Comparison of ENCODE assay signal across 21 cellular contexts in genomic region chr20:50671626-50672025, GRCh38. TPM values are rescaled to one million over a fixed set of nuclear protein-coding genes. Genes with fewer than 3 reads are reported as not detected.
DNase-seq lines count a peak whose midpoint lies in the region; ATAC-seq, FAIRE-seq and TF ChIP-seq lines count a peak whose summit lies in the region.
"Had no signal": no experiment of that assay in that cellular context is flagged by ENCODE, and none has a peak within 500 bp of the region (broad histone marks: within the 10 kb centered on the region; RNA-seq: fewer than 3 reads in every experiment).

No MANE protein-coding gene starts in this region.

- H3K4me3 ChIP-seq in IMR-90 (ENCODE audit: insufficient read depth, low read depth, low read length) = no peak overlapping the region
- H3K4me3 ChIP-seq in K562 = no peak overlapping the region
- no peak overlapping the region for H3K4me3 ChIP-seq in spleen
- no peak overlapping the region for H3K4me3 ChIP-seq in left ventricle myocardium inferior
- H3K4me3 ChIP-seq: BLaER1 had no signal

- no peak overlapping the region for H3K14ac ChIP-seq in IMR-90 (replicated peaks; ENCODE audit: low read depth, low read length)

- FAIRE-seq in K562 (lab: Jason Lieb, UNC) = no peak
- FAIRE-seq: A204.1, GM12891, GM19239, H1 had no signal

- no peak overlapping the region for H2BK15ac ChIP-seq in IMR-90 (ENCODE audit: low read depth, low read length)

- H3K27me3 Mint-ChIP-seq in Calu3 (ENCODE audit: unreplicated experiment) = no peaks in the 10 kb centered on the region

- H2AK5ac ChIP-seq in IMR-90 (ENCODE audit: low read depth, low read length) = no peak overlapping the region

- no peak for TF ChIP-seq EP300 in K562 (IDR thresholded peaks at IDR 0.05; ENCODE audit: low read length)

- CTCF ChIA-PET in Calu3 (lab: Charles Lee) = interaction anchor here (1.3 to 3.8 kb wide), 4 partner anchors 10 to 119 kb away, joined by 4 to 33 read pairs (median 8); no protein-coding TSS in a partner anchor
- CTCF ChIA-PET in IMR-90 (lab: Yijun Ruan, JAX) = no interaction called here
- CTCF ChIA-PET in K562 (lab: Yijun Ruan, JAX; ENCODE audit: low intra/inter-chr PET ratio) = no interaction called here

- H2AK9ac ChIP-seq in IMR-90 (replicated peaks; ENCODE audit: low read depth, low read length, poor library complexity) = no peak overlapping the region

- H3K23ac ChIP-seq in IMR-90 (ENCODE audit: low read depth, low read length) = no peak overlapping the region

- peaks cover 0 to 9% of the 10 kb centered on the region in 2 experiments; a peak in 1 of 4 replicates for H3K79me1 ChIP-seq in IMR-90 (ENCODE audit: low read depth in 1 of 2, low read length in 2 of 2)

- peaks cover 20% of the 10 kb centered on the region for H3K36me3 Mint-ChIP-seq in Calu3 (ENCODE audit: insufficient read depth, unreplicated experiment)
- H3K36me3 Mint-ChIP-seq: CD14-positive monocyte; CD4-positive, alpha-beta memory T cell; IgD-negative memory B cell had no signal

- H3K36me3 ChIP-seq in IMR-90 (ENCODE audit: control insufficient read depth, insufficient read depth, low read length) (no peaks in the 10 kb centered on the region), K562 (ENCODE audit: control insufficient read depth, insufficient read depth, low read length) (peaks cover 36% of the 10 kb centered on the region; the same call in 2 of the 3 replicates), spleen (no peaks in the 10 kb centered on the region), left ventricle myocardium inferior (no peaks in the 10 kb centered on the region)
- H3K36me3 ChIP-seq: BLaER1 had no signal

- H3K9me1 ChIP-seq in IMR-90 (ENCODE audit: insufficient read depth, low read length) = peaks cover 10% of the 10 kb centered on the region; the same call in 1 of the 2 replicates
- peaks cover 13% of the 10 kb centered on the region for H3K9me1 ChIP-seq in K562 (ENCODE audit: control insufficient read depth, insufficient read depth, low read length)

- no peaks in the 10 kb centered on the region for H3K27me3 ChIP-seq in IMR-90 (ENCODE audit: control insufficient read depth, insufficient read depth, low read length)
- H3K27me3 ChIP-seq in K562 (ENCODE audit: control insufficient read depth in 2 of 2, insufficient read depth in 2 of 2, low read length in 2 of 2) = no peaks in the 10 kb centered on the region; a peak in 1 of 5 replicates
- H3K27me3 ChIP-seq in spleen (replicated peaks in 1 of 7) = peaks cover 0 to 4% (median 0%) of the 10 kb centered on the region in 7 donors
- no peaks in the 10 kb centered on the region for H3K27me3 ChIP-seq in left ventricle myocardium inferior (ENCODE audit: low read depth)
- H3K27me3 ChIP-seq: BLaER1 had no signal

- peaks cover 90% of the 10 kb centered on the region for H3K79me2 ChIP-seq in K562 (ENCODE audit: control insufficient read depth, insufficient read depth, low read length)

- H4K8ac ChIP-seq in IMR-90 (ENCODE audit: low read depth in 2 of 2, low read length in 2 of 2) = no peak overlapping the region

- H4K20me1 ChIP-seq in IMR-90 (ENCODE audit: insufficient read depth, low read length) (no peaks in the 10 kb centered on the region), K562 (replicated peaks; ENCODE audit: control insufficient read depth, insufficient read depth, low read length) (peaks cover 45% of the 10 kb centered on the region)
- H4K20me1 ChIP-seq: BLaER1 had no signal

- H2BK20ac ChIP-seq in IMR-90 (ENCODE audit: low read depth, low read length) = no peak overlapping the region

- H2AFZ ChIP-seq in IMR-90 (replicated peaks; ENCODE audit: low read length, poor library complexity) = no peak overlapping the region
- H2AFZ ChIP-seq in K562 (ENCODE audit: low read depth, low read length) = no peak overlapping the region

- POLR2A ChIA-PET in IMR-90 (lab: Charles Lee; ENCODE audit: unreplicated experiment) = no interaction called here
- POLR2A ChIA-PET in K562 (lab: Yijun Ruan, JAX) = interaction anchor here (0.7 to 1.1 kb wide), 2 partner anchors 9 to 11 kb away, joined by 4 read pairs; no protein-coding TSS in a partner anchor

- no peak overlapping the region for H2BK120ac ChIP-seq in IMR-90 (ENCODE audit: low read depth, low read length)

- WGBS in IMR-90 (ENCODE audit: extremely low coverage in 2 of 2, insufficient read length in 1 of 2), 2 experiments = 76 to 90% methylated on average over 2 to 3 of the region's 3 CpGs
- WGBS in K562 (ENCODE audit: insufficient coverage, low coverage, missing lambda C conversion rate) = 88% methylated on average over 3 of the region's 3 CpGs
- WGBS in spleen, 5 donors = 83 to 95% (median 87%) methylated on average over 3 of the region's 3 CpGs

- no peaks in the 10 kb centered on the region for H3K9me3 Mint-ChIP-seq in Calu3 (ENCODE audit: low read depth, unreplicated experiment)
- H3K9me3 Mint-ChIP-seq: H9 had no signal

- H3K4me1 Mint-ChIP-seq in Calu3 (ENCODE audit: low read depth, unreplicated experiment) = peaks cover 80% of the 10 kb centered on the region
- H3K4me1 Mint-ChIP-seq: CD14-positive monocyte; CD4-positive, alpha-beta memory T cell had no signal

- no peak overlapping the region for H3K18ac ChIP-seq in IMR-90 (ENCODE audit: low read depth, low read length)

- TF ChIP-seq CTCF in Calu3 (IDR thresholded peaks at IDR 0.05; ENCODE audit: unreplicated experiment) (no peak), IMR-90 (conservative IDR thresholded peaks at IDR 0.05; ENCODE audit: low read depth, low read length) (no peak), K562 (IDR thresholded peaks at IDR 0.05 in 2 of 3, conservative IDR thresholded peaks at IDR 0.05 in 1 of 3; ENCODE audit: insufficient read depth in 2 of 3, low read depth in 1 of 3, low read length in 3 of 3) (no peak), spleen (IDR thresholded peaks at IDR 0.05 in 8 of 11, conservative IDR thresholded peaks at IDR 0.05 in 3 of 11) (no peak), left ventricle myocardium inferior (IDR thresholded peaks at IDR 0.05; ENCODE audit: borderline replicate concordance) (no peak)

- no peak for TF ChIP-seq RAD21 in IMR-90 (IDR thresholded peaks at IDR 0.05; ENCODE audit: low read length)
- TF ChIP-seq RAD21 in K562 (CRISPR knock-in tag; conservative IDR thresholded peaks at IDR 0.05 in 1 of 2, IDR thresholded peaks at IDR 0.05 in 1 of 2) = no peak

- peak overlapping the region; percentile 23 for H3K27ac Mint-ChIP-seq in Calu3 (ENCODE audit: unreplicated experiment)
- H3K27ac Mint-ChIP-seq: CD14-positive monocyte; CD4-positive, alpha-beta memory T cell; H9 had no signal

- H3K4ac ChIP-seq in IMR-90 (ENCODE audit: low read depth, low read length) = no peak overlapping the region

- H3K9ac ChIP-seq in IMR-90 (ENCODE audit: low read depth, low read length) = no peak overlapping the region
- no peak overlapping the region for H3K9ac ChIP-seq in K562 (ENCODE audit: insufficient read depth in 1 of 2, low read depth in 2 of 2, low read length in 2 of 2)
- H3K9ac ChIP-seq: BLaER1 had no signal

- TF ChIP-seq POLR2A in IMR-90 (IDR thresholded peaks at IDR 0.05; ENCODE audit: low read depth, low read length) = no peak
- no peak for TF ChIP-seq POLR2A in K562 (conservative IDR thresholded peaks at IDR 0.05)
- no peak for TF ChIP-seq POLR2A in spleen (IDR thresholded peaks at IDR 0.05)

- DNase-seq in Calu3 (no peak), IMR-90 (no peak), K562 (ENCODE audit: extremely low read depth in 1 of 4, low spot score in 3 of 4) (no peak), NCI-H510A treated with DMSO at 0.1 percent for 48 hours (lab: John Stamatoyannopoulos, UW) (no peak), spleen (no peak), left ventricle myocardium inferior (no peak)
- DNase-seq: AML-193; CD4-positive, alpha-beta memory T cell; DMS 273 treated with DMSO at 0.1 percent for 48 hours; DMS53; DND-41; EL; H9; KG1 had no signal

- dilution Hi-C loops in IMR-90 (cut with HindIII; ENCODE audit: low sequenced_read_pairs, unreplicated experiment) = no loop called here

- BruUV-seq in Calu3 (replicated peaks; lab: Mats Ljungman, UMichigan) = no TSS peak
- no TSS peak for BruUV-seq in IMR-90 (replicated peaks; lab: Mats Ljungman, UMichigan)
- BruUV-seq in K562 (replicated peaks; lab: Mats Ljungman, UMichigan) = no TSS peak

- no peaks in the 10 kb centered on the region for H3K9me3 ChIP-seq in IMR-90 (ENCODE audit: control insufficient read depth, insufficient read depth, low read length)
- H3K9me3 ChIP-seq in K562 (replicated peaks; ENCODE audit: control insufficient read depth, insufficient read depth, low read depth, low read length) = no peaks in the 10 kb centered on the region
- H3K9me3 ChIP-seq in spleen = no peaks in the 10 kb centered on the region
- no peaks in the 10 kb centered on the region for H3K9me3 ChIP-seq in left ventricle myocardium inferior (replicated peaks)
- H3K9me3 ChIP-seq: BLaER1 had no signal

- in situ Hi-C loops in IMR-90 (cut with MboI; ENCODE audit: low sequenced_read_pairs) (no loop called here), K562 (cut with MboI) (no loop called here)

- H4K5ac ChIP-seq in IMR-90 (ENCODE audit: low read depth, low read length) = no peak overlapping the region

- H3K56ac ChIP-seq in IMR-90 (ENCODE audit: extremely low read depth, insufficient read depth, low read length) = no peak overlapping the region

- peak overlapping the region; percentile 16 for H2BK5ac ChIP-seq in IMR-90 (ENCODE audit: low read depth, low read length, poor library complexity, severe bottlenecking)

- no peak overlapping the region for H3K4me3 Mint-ChIP-seq in Calu3 (ENCODE audit: low read depth, unreplicated experiment)
- H3K4me3 Mint-ChIP-seq: CD14-positive monocyte; CD4-positive, alpha-beta memory T cell; H9; IgD-negative memory B cell had no signal

- ATAC-seq in IMR-90 (ENCODE audit: low read depth) = no peak
- no peak for ATAC-seq in K562

- H3K4me2 ChIP-seq in IMR-90 (ENCODE audit: low read depth, low read length) = no peak overlapping the region
- H3K4me2 ChIP-seq in K562 (ENCODE audit: insufficient read depth, low read length) = no peak overlapping the region
- H3K4me2 ChIP-seq: BLaER1 had no signal

- H3K4me1 ChIP-seq in IMR-90 (ENCODE audit: control insufficient read depth, insufficient read depth, low read length) (peaks cover 8% of the 10 kb centered on the region), K562 (replicated peaks in 1 of 2; ENCODE audit: control insufficient read depth in 2 of 2, insufficient read depth in 2 of 2, low read length in 2 of 2) (peaks cover 54% of the 10 kb centered on the region in 2 experiments), spleen (peaks cover 0 to 16% (median 0%) of the 10 kb centered on the region in 6 donors), left ventricle myocardium inferior (peaks cover 20% of the 10 kb centered on the region)

- H4K91ac ChIP-seq in IMR-90 (ENCODE audit: insufficient read depth, low read depth, low read length) = no peak overlapping the region

- intact Hi-C loops in Calu3 (cut with micrococcal nuclease; ENCODE audit: unreplicated experiment) (no loop called here), IMR-90 (cut with micrococcal nuclease) (loop anchor here (1.0 kb wide), 1 partner anchor 44 kb away; no protein-coding TSS in a partner anchor), K562 (cut with micrococcal nuclease) (loop anchor here (2.0 kb wide), 1 partner anchor 19 kb away; the partner anchor contains the start of gene RIPOR3), spleen (cut with DNase I; ENCODE audit: low total_unique reads) (no loop called here), left ventricle myocardium inferior (cut with micrococcal nuclease) (loop anchor here (10.0 kb wide), 1 partner anchor 73 kb away; no protein-coding TSS in a partner anchor)

- H3K27ac ChIP-seq in IMR-90 (ENCODE audit: insufficient read depth, low read length) (no peak overlapping the region), K562 (ENCODE audit: extremely low read depth, low read depth, low read length) (no peak overlapping the region; the same call in 2 of the 3 replicates), spleen (no peak overlapping the region), left ventricle myocardium inferior (replicated peaks) (no peak overlapping the region)
- H3K27ac ChIP-seq: BLaER1 had no signal

RNA-seq across cellular contexts. Expression of gene RIPOR3, which starts 19.7 kb away (rescaled TPM):
- total RNA-seq in Calu3 (2022) = 2.8 and 4.0 TPM in 2 replicates
- 0.28 and 0.54 TPM in 2 replicates for total RNA-seq in IMR-90 (2012; rRNA removed)
- 1.7 TPM in 2 replicates for polyA plus RNA-seq in IMR-90 (2012; rRNA removed)
- polyA plus RNA-seq in IMR-90 (2012; cell fraction: cytosol; rRNA removed) = 0.28 and 0.71 TPM in 2 replicates
- polyA plus RNA-seq in IMR-90 (2012; cell fraction: nucleus; rRNA removed; ENCODE audit: low replicate concordance) = 11.7 and 15.4 TPM in 2 replicates
- total RNA-seq in K562 (2011; cell fraction: chromatin; rRNA removed; ENCODE audit: low replicate concordance) = 220 and 451 TPM in 2 replicates
- 258 and 278 TPM in 2 replicates for total RNA-seq in K562 (2011; cell fraction: nucleolus; rRNA removed)
- 187 and 217 TPM in 2 replicates for total RNA-seq in K562 (2011; cell fraction: nucleoplasm; rRNA removed)
- total RNA-seq in K562 (2014; rRNA removed) = 22.3 and 28.3 TPM in 2 replicates
- 9.2 and 15.5 TPM in 2 replicates for total RNA-seq in K562 (2014; rRNA removed; fragmentation: Illumina TruSeq; extraction: Trizol)
- 12.8 and 13.3 TPM in 2 replicates for total RNA-seq in K562 (2015; rRNA removed; fragmentation: Illumina TruSeq; extraction: Trizol)
- 43.3 and 46.1 TPM in 2 replicates for total RNA-seq in K562 (2021)
- polyA plus RNA-seq in K562 (2011; rRNA removed) = 48.8 and 65.1 TPM in 2 replicates
- 23.4 and 24.4 TPM in 2 replicates for polyA plus RNA-seq in K562 (2011; cell fraction: cytosol; rRNA removed)
- polyA plus RNA-seq in K562 (2011; cell fraction: nucleus; rRNA removed) = 468 and 642 TPM in 2 replicates
- polyA plus RNA-seq in K562 (2012) = 23.3 and 29.2 TPM in 2 replicates
- polyA plus RNA-seq in K562 (2014; fragmentation: Illumina TruSeq; extraction: Trizol) = 21.4 and 23.4 TPM in 2 replicates
- polyA plus RNA-seq in K562 (2014; fragmentation: Nextera tagmentation; extraction: Ambion mirVana) = 1 to 10 TPM; 3.3 to 3.8 TPM
- 62.7 and 66.4 TPM in 2 replicates for polyA plus RNA-seq in K562 (2014; rRNA removed)
- 12.5 and 15.4 TPM in 2 replicates for polyA minus RNA-seq in K562 (2011; rRNA and poly(A)+ RNA removed)
- polyA minus RNA-seq in K562 (2011; cell fraction: cytosol; rRNA and poly(A)+ RNA removed) = 15.8 and 20.2 TPM in 2 replicates
- polyA minus RNA-seq in K562 (2011; cell fraction: nucleus; rRNA and poly(A)+ RNA removed) = 65.3 and 73.8 TPM in 2 replicates
- 10 to 100 TPM in 6 of 7 donors, 1 to 10 TPM in 1; 6.0 to 22.8 (median 13.5) TPM for total RNA-seq in spleen
- polyA plus RNA-seq in spleen = 10 to 100 TPM in 1 of 3 donors, 1 to 10 TPM in 2; 6.1 to 13.4 (median 6.8) TPM
- 6.5 TPM for total RNA-seq in left ventricle myocardium inferior
- total RNA-seq: CD4-positive, alpha-beta memory T cell had no signal
- polyA plus RNA-seq: CD14-positive monocyte had no signal

RNA-seq across cellular contexts. Expression of gene PARD6B, which starts 59.8 kb away (rescaled TPM):
- total RNA-seq in Calu3 (2022) (114 and 127 TPM in 2 replicates), IMR-90 (2012; rRNA removed) (0.90 and 1.4 TPM in 2 replicates), K562 (2014; rRNA removed) (5.5 and 5.9 TPM in 2 replicates), K562 (2014; rRNA removed; fragmentation: Illumina TruSeq; extraction: Trizol) (10.4 and 12.7 TPM in 2 replicates), K562 (2015; rRNA removed; fragmentation: Illumina TruSeq; extraction: Trizol) (9.0 and 9.8 TPM in 2 replicates), K562 (2021) (12.0 and 12.3 TPM in 2 replicates), spleen (1 to 10 TPM; 3.5 to 7.5 (median 5.0) TPM), left ventricle myocardium inferior (3.4 TPM)
- polyA plus RNA-seq in IMR-90 (2012; rRNA removed) (0.14 and 0.17 TPM in 2 replicates), K562 (2011; rRNA removed) (4.5 and 5.3 TPM in 2 replicates), K562 (2014; fragmentation: Illumina TruSeq; extraction: Trizol) (1.7 and 2.5 TPM in 2 replicates), K562 (2014; fragmentation: Nextera tagmentation; extraction: Ambion mirVana) (1 to 10 TPM; 2.7 to 7.4 TPM), K562 (2014; rRNA removed) (2.5 and 2.6 TPM in 2 replicates), spleen (1 to 10 TPM in 2 of 3 donors, under 1 TPM in 1; 0.97 to 1.1 (median 1.0) TPM)
- 0.05 and 0.08 TPM in 2 replicates for polyA plus RNA-seq in IMR-90 (2012; cell fraction: cytosol; rRNA removed)
- polyA plus RNA-seq in IMR-90 (2012; cell fraction: nucleus; rRNA removed; ENCODE audit: low replicate concordance) = 0.07 and 0.25 TPM in 2 replicates
- 9.8 and 24.9 TPM in 2 replicates for total RNA-seq in K562 (2011; cell fraction: chromatin; rRNA removed; ENCODE audit: low replicate concordance)
- total RNA-seq in K562 (2011; cell fraction: nucleolus; rRNA removed) = 5.3 and 6.2 TPM in 2 replicates
- 12.7 and 15.3 TPM in 2 replicates for total RNA-seq in K562 (2011; cell fraction: nucleoplasm; rRNA removed)
- polyA plus RNA-seq in K562 (2011; cell fraction: cytosol; rRNA removed) = 1.5 and 2.7 TPM in 2 replicates
- 1.9 and 2.6 TPM in 2 replicates for polyA plus RNA-seq in K562 (2011; cell fraction: nucleus; rRNA removed)
- 0.96 and 1.2 TPM in 2 replicates for polyA plus RNA-seq in K562 (2012)
- polyA minus RNA-seq in K562 (2011; rRNA and poly(A)+ RNA removed) = 10.1 and 10.3 TPM in 2 replicates
- polyA minus RNA-seq in K562 (2011; cell fraction: cytosol; rRNA and poly(A)+ RNA removed) = 5.6 and 5.7 TPM in 2 replicates
- polyA minus RNA-seq in K562 (2011; cell fraction: nucleus; rRNA and poly(A)+ RNA removed) = 2.2 and 3.1 TPM in 2 replicates

Comparison
In these comparisons a context has a peak if more than half of its experiments do, and no peak if none do; other contexts are left out.
1. intact Hi-C loops: an anchor here in IMR-90 (1.0 kb wide), K562 (2.0 kb wide) and left ventricle myocardium inferior (10.0 kb wide); none called in Calu3 and spleen.